In the genomic region with DNA sequence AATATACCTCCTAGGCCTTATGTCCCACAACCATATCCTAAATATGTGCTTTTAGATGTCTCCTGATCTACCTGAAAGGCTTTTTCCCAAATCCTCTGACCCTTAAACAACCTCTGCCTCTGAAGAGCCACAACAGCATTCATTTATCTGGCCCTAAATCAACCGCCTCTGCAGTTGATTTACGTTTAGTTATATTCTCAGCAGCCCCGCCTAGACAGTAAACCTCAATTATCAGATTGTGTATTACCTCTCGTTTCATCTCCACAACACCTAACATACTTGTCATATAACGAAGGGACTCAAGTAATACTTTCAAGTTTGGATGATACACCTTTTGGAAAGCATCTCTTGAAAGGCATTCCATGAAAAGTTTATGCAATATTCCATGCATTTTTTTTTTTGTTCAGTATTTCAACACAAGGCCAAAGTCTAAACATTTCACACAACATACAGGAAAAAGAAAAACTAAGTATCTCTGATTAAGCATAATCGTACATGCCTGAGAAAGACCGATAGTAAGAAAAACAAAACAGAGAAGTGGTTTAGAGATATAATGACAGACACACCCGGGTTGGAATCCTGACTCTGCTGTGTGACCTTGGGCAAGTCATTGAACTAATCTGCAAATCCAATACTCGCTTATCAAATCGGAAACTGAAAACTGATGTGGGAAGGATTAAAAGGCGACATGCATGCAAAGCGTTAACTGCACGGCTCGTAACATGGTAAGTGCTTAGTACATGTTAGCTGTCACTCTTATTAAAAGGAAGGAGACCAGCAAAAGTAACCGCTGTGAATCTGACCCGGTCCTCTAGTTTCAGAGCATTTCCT, we compare ENCODE assay signal across 8 cellular contexts. TPM values are rescaled to one million over a fixed set of nuclear protein-coding genes. Genes with fewer than 3 reads are reported as not detected.
DNase-seq lines count a peak whose midpoint lies in the region; ATAC-seq and TF ChIP-seq lines count a peak whose summit lies in the region.

No MANE protein-coding gene starts in this region.

- TF ChIP-seq CTCF in adrenal gland (IDR thresholded peaks at IDR 0.05) (no peak), lung (IDR thresholded peaks at IDR 0.05; ENCODE audit: control extremely low read depth, extremely low read depth) (no peak)

- peaks cover 7 to 41% (median 14%) of the 10 kb centered on the region in 3 donors for H3K36me3 Mint-ChIP-seq in CD8-positive, alpha-beta memory T cell

- H3K27ac ChIP-seq in CD8-positive, alpha-beta memory T cell (ENCODE audit: low read depth, low read length): peak overlapping the region; percentile 88
- H3K27ac ChIP-seq in adrenal gland (peak overlapping the region in 4 of 5 donors; percentile 65 to 85 (median 72)), lung (ENCODE audit: low read depth in 1 of 2, low read length in 1 of 2) (peak overlapping the region; percentile 43 to 90), aorta (ENCODE audit: low read depth in 1 of 2, low read length in 2 of 2) (peak overlapping the region in 1 of 2 donors; percentile 11)

- no peaks in the 10 kb centered on the region for H3K9me3 Mint-ChIP-seq in CD8-positive, alpha-beta memory T cell

- H3K36me3 ChIP-seq in CD8-positive, alpha-beta memory T cell (ENCODE audit: insufficient read depth, low read length): peaks cover 6% of the 10 kb centered on the region
- H3K36me3 ChIP-seq in adrenal gland (replicated peaks in 1 of 2) (peaks cover 0 to 7% of the 10 kb centered on the region in 2 donors), lung (ENCODE audit: control insufficient read depth in 2 of 2, insufficient read depth in 2 of 2, low read length in 2 of 2) (peaks cover 2 to 4% of the 10 kb centered on the region in 2 donors), aorta (ENCODE audit: control insufficient read depth in 1 of 2, insufficient read depth in 2 of 2, low read length in 1 of 2) (peaks cover 3% of the 10 kb centered on the region in 2 donors)

- CTCF ChIA-PET in CD8-positive, alpha-beta memory T cell (lab: Charles Lee): interaction anchor here (0.6 to 1.7 kb wide), 10 partner anchors 7 to 1960 kb away, joined by 3 to 10 read pairs (median 3); no protein-coding TSS in a partner anchor

- H3K27me3 Mint-ChIP-seq in CD8-positive, alpha-beta memory T cell: peaks cover 0 to 2% of the 10 kb centered on the region in 2 donors

- H3K27me3 ChIP-seq in CD8-positive, alpha-beta memory T cell (ENCODE audit: insufficient read depth, low read length, poor library complexity, severe bottlenecking): no peaks in the 10 kb centered on the region
- H3K27me3 ChIP-seq in adrenal gland (no peaks in the 10 kb centered on the region), lung (ENCODE audit: control insufficient read depth, insufficient read depth) (no peaks in the 10 kb centered on the region), aorta (ENCODE audit: control insufficient read depth in 1 of 2, insufficient read depth in 2 of 2, low read length in 1 of 2) (no peaks in the 10 kb centered on the region)

- no peaks in the 10 kb centered on the region for H3K9me3 ChIP-seq in CD8-positive, alpha-beta memory T cell (ENCODE audit: low read length)
- H3K9me3 ChIP-seq in adrenal gland (replicated peaks in 1 of 3) (no peaks in the 10 kb centered on the region), lung (ENCODE audit: control insufficient read depth in 2 of 2, insufficient read depth in 1 of 2, low read length in 1 of 2) (no peaks in the 10 kb centered on the region), aorta (ENCODE audit: control insufficient read depth, low read length) (no peaks in the 10 kb centered on the region)

- ATAC-seq in HG02884 (IDR thresholded peaks at IDR 0.05; ENCODE audit: unreplicated experiment) (peak; percentile 0), lung (ENCODE audit: insufficient read depth, low FRiP score) (no peak), aorta (ENCODE audit: low FRiP score) (no peak), HG03520 (IDR thresholded peaks at IDR 0.05; ENCODE audit: unreplicated experiment) (no peak)

- peaks cover 51 to 59% (median 56%) of the 10 kb centered on the region in 3 donors for H3K4me1 Mint-ChIP-seq in CD8-positive, alpha-beta memory T cell

- H3K4me1 ChIP-seq in CD8-positive, alpha-beta memory T cell (ENCODE audit: insufficient read depth, low read length): peaks cover 55% of the 10 kb centered on the region
- peaks cover 15 to 30% of the 10 kb centered on the region in 2 donors for H3K4me1 ChIP-seq in adrenal gland (replicated peaks in 1 of 2)
- H3K4me1 ChIP-seq in lung (ENCODE audit: control insufficient read depth in 2 of 2, insufficient read depth in 2 of 2, low read length in 2 of 2): peaks cover 0 to 10% of the 10 kb centered on the region in 2 donors
- H3K4me1 ChIP-seq in aorta (ENCODE audit: control insufficient read depth in 1 of 2, insufficient read depth in 2 of 2, low read length in 2 of 2): peaks cover 0 to 6% of the 10 kb centered on the region in 2 donors

- POLR2A ChIA-PET in CD8-positive, alpha-beta memory T cell (lab: Charles Lee): interaction anchor here (0.7 to 1.1 kb wide), 2 partner anchors 45 to 52 kb away, joined by 3 read pairs; a partner anchor contains a TSS

- peak overlapping the region; percentile 89 to 96 (median 93) for H3K4me3 Mint-ChIP-seq in CD8-positive, alpha-beta memory T cell

- WGBS in adrenal gland, 4 donors: 12 to 17% (median 15%) methylated on average over 16 of the region's 16 CpGs
- 18% methylated on average over 16 of the region's 16 CpGs for WGBS in lung, 2 donors
- WGBS in aorta, 2 donors: 23 to 26% methylated on average over 16 of the region's 16 CpGs

- H3K27ac Mint-ChIP-seq in CD8-positive, alpha-beta memory T cell: peak overlapping the region; percentile 86 to 98 (median 94)

- no peak for DNase-seq in CD8-positive, alpha-beta memory T cell
- DNase-seq in adrenal gland: no peak
- DNase-seq in lung (ENCODE audit: low spot score): no peak
- DNase-seq in aorta: no peak
- DNase-seq in HT-29 (ENCODE audit: low spot score): no peak
- no peak for DNase-seq in NCI-H146 treated with DMSO at 0.1 percent for 48 hours (lab: John Stamatoyannopoulos, UW; ENCODE audit: unreplicated experiment)

- intact Hi-C loops in adrenal gland (cut with DNase I) (no loop called here), aorta (cut with DNase I) (loop anchor here in 1 of 2 donors (5.0 kb wide), 1 partner anchor 51 kb away; a partner anchor contains a TSS)

- peak overlapping the region; percentile 68 for H3K4me3 ChIP-seq in CD8-positive, alpha-beta memory T cell (ENCODE audit: low read length)
- H3K4me3 ChIP-seq in adrenal gland: peak overlapping the region; percentile 63 to 96 (median 76)
- peak overlapping the region; percentile 99 for H3K4me3 ChIP-seq in lung
- peak overlapping the region; percentile 61 to 97 for H3K4me3 ChIP-seq in aorta (ENCODE audit: low read length in 2 of 2)

- no peak for TF ChIP-seq POLR2A in adrenal gland (IDR thresholded peaks at IDR 0.05)

RNA-seq across cellular contexts. Expression of a gene that starts 0.8 kb away (rescaled TPM):
- total RNA-seq in CD8-positive, alpha-beta memory T cell: 10 to 100 TPM; 41.7 to 47.8 TPM
- polyA plus RNA-seq in CD8-positive, alpha-beta memory T cell: 156 TPM
- 10 to 100 TPM; 25.3 to 62.6 (median 50.6) TPM for total RNA-seq in adrenal gland
- polyA plus RNA-seq in adrenal gland: 10 to 100 TPM; 24.8 to 32.3 (median 28.8) TPM
- total RNA-seq in lung: 100 to 1,000 TPM in 1 of 2 donors, 10 to 100 TPM in 1; 32.1 to 132 TPM
- polyA plus RNA-seq in lung: 10 to 100 TPM; 20.9 to 29.3 TPM
- 10 to 100 TPM; 43.2 to 68.5 TPM for total RNA-seq in aorta
- polyA plus RNA-seq in aorta: 10 to 100 TPM; 28.3 to 50.6 TPM
- 6.4 and 8.4 TPM in 2 replicates for total RNA-seq in HT-29 (2014; rRNA removed; shearing (Covaris generic))

RNA-seq across cellular contexts. Expression of a gene that starts 52.0 kb away (rescaled TPM):
- total RNA-seq in CD8-positive, alpha-beta memory T cell: 10 to 100 TPM; 58.9 to 60.2 TPM
- 20.4 TPM for polyA plus RNA-seq in CD8-positive, alpha-beta memory T cell
- total RNA-seq in adrenal gland (10 to 100 TPM in 6 of 8 donors, 1 to 10 TPM in 2; 8.4 to 21.4 (median 16.6) TPM), lung (10 to 100 TPM; 22.0 to 37.6 TPM), aorta (10 to 100 TPM; 25.8 to 30.0 TPM)
- polyA plus RNA-seq in adrenal gland (10 to 100 TPM in 1 of 3 donors, 1 to 10 TPM in 2; 8.9 to 32.9 (median 9.4) TPM), lung (10 to 100 TPM in 1 of 2 donors, 1 to 10 TPM in 1; 10.0 to 11.0 TPM), aorta (10 to 100 TPM in 1 of 2 donors, 1 to 10 TPM in 1; 8.6 to 17.7 TPM)
- 24.6 and 31.1 TPM in 2 replicates for total RNA-seq in HT-29 (2014; rRNA removed; shearing (Covaris generic))
